Comparison of ENCODE assay signal across 16 cellular contexts in genomic region chr3:187136347-187136746, GRCh38.
"Had no signal": no experiment of that assay in that cellular context is flagged by ENCODE, and none has a peak within 500 bp of the region (broad histone marks: within the 10 kb centered on the region; RNA-seq: fewer than 3 reads in every experiment).

No MANE protein-coding gene starts in this region.

- H3K4me3 Mint-ChIP-seq: endodermal cell; nephron progenitor cell; stimulated activated effector memory CD8-positive, alpha-beta T cell treated with anti-CD3 and anti-CD28 coated beads, Interleukin-12 subunit alpha, Interleukin-12 subunit beta, amount 100 ng/mL, for 72 hours; stimulated activated naive CD8-positive, alpha-beta T cell treated with anti-CD3 and anti-CD28 coated beads, Interleukin-15, Interleukin-2, amounts not matched to agents 100 ng/mL and 50 ng/mL, for 24 hours had no signal

- H3K27ac Mint-ChIP-seq: endodermal cell; nephron progenitor cell; stimulated activated effector memory CD8-positive, alpha-beta T cell treated with anti-CD3 and anti-CD28 coated beads, Interleukin-12 subunit alpha, Interleukin-12 subunit beta, amount 100 ng/mL, for 72 hours; stimulated activated naive CD8-positive, alpha-beta T cell treated with anti-CD3 and anti-CD28 coated beads, Interleukin-15, Interleukin-2, amounts not matched to agents 100 ng/mL and 50 ng/mL, for 24 hours had no signal

- H3K27me3 Mint-ChIP-seq: stimulated activated naive CD8-positive, alpha-beta T cell treated with anti-CD3 and anti-CD28 coated beads, Interleukin-15, Interleukin-2, amounts not matched to agents 100 ng/mL and 50 ng/mL, for 24 hours had no signal

- H3K36me3 ChIP-seq: neutrophil, right lobe of liver had no signal

- H3K27ac ChIP-seq: coronary artery, hepatocyte, neutrophil, psoas muscle, right lobe of liver, tibial artery had no signal

- DNase-seq: effector CD4-positive, alpha-beta T cell; endodermal cell; foreskin melanocyte; head of caudate nucleus; nephron progenitor cell; psoas muscle; retina; right lobe of liver; stimulated activated CD4-positive, alpha-beta T cell treated with anti-CD3 and anti-CD28 coated beads, Interleukin-4, amount 100 ng/mL, for 1 hour; stimulated activated CD8-positive, alpha-beta memory T cell treated with anti-CD3 and anti-CD28 coated beads, Interleukin-4, amount 100 ng/mL, for 48 hours; tibial artery had no signal

- H3K4me1 ChIP-seq: psoas muscle, right lobe of liver had no signal

- H3K27me3 ChIP-seq: hepatocyte, right lobe of liver, tibial artery had no signal

- H3K4me3 ChIP-seq: coronary artery, hepatocyte, psoas muscle, right lobe of liver, tibial artery had no signal

- H3K9me3 ChIP-seq: neutrophil, psoas muscle, right lobe of liver, tibial artery had no signal
